Comparison of ENCODE assay signal across 30 cellular contexts in the genomic region with DNA sequence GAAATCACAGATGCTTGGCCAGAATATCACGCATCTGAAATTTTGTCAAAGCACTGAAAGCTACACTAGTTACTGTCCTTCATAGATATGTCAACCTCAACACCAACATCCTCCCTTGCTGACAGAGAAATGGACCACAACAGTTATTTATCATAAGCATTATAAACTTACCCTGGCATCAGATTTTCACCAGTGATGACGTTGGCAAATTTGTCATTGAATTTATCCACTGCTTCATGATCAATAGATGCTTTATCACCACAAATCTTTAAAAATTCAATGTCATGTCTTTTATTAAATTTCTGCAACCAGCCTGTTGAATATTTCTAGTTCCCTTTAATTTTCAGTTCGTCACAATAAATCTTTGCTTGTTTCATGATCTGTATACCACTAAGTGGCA.
"Had no signal": no experiment of that assay in that cellular context is flagged by ENCODE, and none has a peak within 500 bp of the region (broad histone marks: within the 10 kb centered on the region; RNA-seq: fewer than 3 reads in every experiment).

No MANE protein-coding gene starts in this region.

- H3K79me2 ChIP-seq: parathyroid adenoma had no signal

- H3K4me2 ChIP-seq: smooth muscle cell had no signal

- H3K36me3 ChIP-seq: neutrophil, ovary, spleen, suprapubic skin, tibial artery, transverse colon, upper lobe of right lung, uterus had no signal

- H3K27me3 ChIP-seq: neutrophil, ovary, spleen, suprapubic skin, testis, tibial artery, transverse colon, upper lobe of right lung, uterus had no signal

- H3K9ac ChIP-seq: parathyroid adenoma had no signal

- DNase-seq: naive thymus-derived CD8-positive, alpha-beta T cell; nephron progenitor cell; nucleus accumbens; ovary; posterior cingulate gyrus; psoas muscle; right cardiac atrium; spleen; stimulated activated CD4-positive, alpha-beta T cell treated with anti-CD3 and anti-CD28 coated beads, Interleukin-12 subunit alpha, Interleukin-12 subunit beta, amount 100 ng/mL, for 4 hours; stimulated activated CD4-positive, alpha-beta T cell treated with anti-CD3 and anti-CD28 coated beads, Interleukin-1b, Interleukin-23, amount 100 ng/mL, for 48 hours; stimulated activated CD4-positive, alpha-beta T cell treated with anti-CD3 and anti-CD28 coated beads, Interleukin-4, amount 100 ng/mL, for 1 hour; stimulated activated CD4-positive, alpha-beta T cell treated with anti-CD3 and anti-CD28 coated beads, Interleukin-4, amount 100 ng/mL, for 4 hours; stimulated activated CD8-positive, alpha-beta memory T cell treated with anti-CD3 and anti-CD28 coated beads, Interleukin-4, amount 100 ng/mL, for 48 hours; stimulated activated naive CD4-positive, alpha-beta T cell; stimulated activated naive CD8-positive, alpha-beta T cell treated with anti-CD3 and anti-CD28 coated beads, Interleukin-15, amount 100 ng/mL, for 72 hours; stimulated activated naive CD8-positive, alpha-beta T cell treated with anti-CD3 and anti-CD28 coated beads, Interleukin-15, Interleukin-2, amounts not matched to agents 100 U/mL and 50 U/mL, for 24 hours; substantia nigra; testis; tibial artery; transverse colon; upper lobe of right lung; uterus had no signal

- H3K9me3 ChIP-seq: neutrophil, ovary, suprapubic skin, testis, transverse colon, uterus had no signal

- ATAC-seq: naive thymus-derived CD8-positive, alpha-beta T cell; natural killer cell treated with Interleukin-12 subunit alpha and Interleukin-12 subunit beta and Interleukin-15 and Interleukin-18, amount 100 ng/mL, for 72 hours; psoas muscle; right cardiac atrium; sciatic nerve; stimulated activated memory B cell treated with anti-CD40 and anti-IgM and Interleukin-4, amounts not matched to agents 10 μg/mL and 1 μg/mL and 100 μg/mL, for 72 hours; stimulated activated naive CD8-positive, alpha-beta T cell treated with anti-CD3 and anti-CD28 coated beads, Interleukin-15, amount 100 ng/mL, for 72 hours; stimulated activated naive CD8-positive, alpha-beta T cell treated with anti-CD3 and anti-CD28 coated beads, Interleukin-15, Interleukin-2, amounts not matched to agents 100 U/mL and 50 U/mL, for 24 hours; upper lobe of right lung had no signal

- H3K4me1 ChIP-seq: parathyroid adenoma, psoas muscle, spleen, suprapubic skin, testis, tibial artery, transverse colon, upper lobe of right lung, uterus had no signal

- H3K27ac ChIP-seq: neutrophil, ovary, parathyroid adenoma, psoas muscle, skin epidermis, spleen, suprapubic skin, testis, tibial artery, transverse colon, upper lobe of right lung, uterus had no signal

- H3K4me3 ChIP-seq: ovary, psoas muscle, skin epidermis, smooth muscle cell, spleen, suprapubic skin, testis, tibial artery, transverse colon, upper lobe of right lung, uterus had no signal

- H2AFZ ChIP-seq: parathyroid adenoma had no signal
